Comparison of ENCODE assay signal across 19 cellular contexts in genomic region chr15:99976811-99977271, GRCh38.
DNase-seq lines count a peak whose midpoint lies in the region; ATAC-seq, FAIRE-seq and TF ChIP-seq lines count a peak whose summit lies in the region.
"Had no signal": no experiment of that assay in that cellular context is flagged by ENCODE, and none has a peak within 500 bp of the region (broad histone marks: within the 10 kb centered on the region; RNA-seq: fewer than 3 reads in every experiment).

No MANE protein-coding gene starts in this region.

- H2AFZ ChIP-seq in IMR-90 (replicated peaks; ENCODE audit: low read length, poor library complexity), result no peak overlapping the region
- no peak overlapping the region for H2AFZ ChIP-seq in astrocyte (ENCODE audit: low read depth, low read length)
- no peak overlapping the region for H2AFZ ChIP-seq in hepatocyte

- no peak overlapping the region for H4K91ac ChIP-seq in IMR-90 (ENCODE audit: insufficient read depth, low read depth, low read length)

- no peak overlapping the region for H2BK15ac ChIP-seq in IMR-90 (ENCODE audit: low read depth, low read length)

- H3K18ac ChIP-seq in IMR-90 (ENCODE audit: low read depth, low read length), result no peak overlapping the region

- CTCF ChIA-PET in IMR-90 (lab: Yijun Ruan, JAX), result no interaction called here

- TF ChIP-seq RAD21 in IMR-90 (IDR thresholded peaks at IDR 0.05; ENCODE audit: low read length), result no peak

- H3K9me2 ChIP-seq in hepatocyte (replicated peaks; ENCODE audit: insufficient read depth), result no peaks in the 10 kb centered on the region

- no peak overlapping the region for H3K4ac ChIP-seq in IMR-90 (ENCODE audit: low read depth, low read length)

- dilution Hi-C loops in IMR-90 (cut with HindIII; ENCODE audit: low sequenced_read_pairs, unreplicated experiment), result no loop called here

- H3K79me1 ChIP-seq in IMR-90 (ENCODE audit: low read depth in 1 of 2, low read length in 2 of 2), result no peaks in the 10 kb centered on the region

- no peak overlapping the region for H3K56ac ChIP-seq in IMR-90 (ENCODE audit: extremely low read depth, insufficient read depth, low read length)

- H4K20me1 ChIP-seq in IMR-90 (ENCODE audit: insufficient read depth, low read length), result no peaks in the 10 kb centered on the region
- H4K20me1 ChIP-seq in astrocyte (ENCODE audit: insufficient read depth, low read length), result no peaks in the 10 kb centered on the region
- no peaks in the 10 kb centered on the region for H4K20me1 ChIP-seq in hepatocyte (ENCODE audit: insufficient read depth, poor library complexity, severe bottlenecking)

- H3K4me2 ChIP-seq in IMR-90 (ENCODE audit: low read depth, low read length) (no peak overlapping the region), astrocyte (ENCODE audit: low read length) (no peak overlapping the region), hepatocyte (no peak overlapping the region)

- no peaks in the 10 kb centered on the region for H3K9me3 Mint-ChIP-seq in astrocyte (ENCODE audit: unreplicated experiment)
- H3K9me3 Mint-ChIP-seq: activated T-helper 1 cell treated with anti-CD3 and anti-CD28 coated beads, Interleukin-12 subunit alpha, Interleukin-12 subunit beta, Interleukin-2, Interleukin-4 antibody, amounts not matched to agents 30 ng/mL and 10 ng/mL and 1 ng/mL, durations not matched to agents 14 hours and 24 hours and 36 hours had no signal

- no peak for FAIRE-seq in astrocyte (lab: Jason Lieb, UNC)
- FAIRE-seq: GM12878, islet of Langerhans, TTC549 had no signal

- H3K4me3 ChIP-seq in IMR-90 (ENCODE audit: insufficient read depth, low read depth, low read length) (no peak overlapping the region), astrocyte (ENCODE audit: insufficient read depth, low read depth, low read length) (no peak overlapping the region), hepatocyte (no peak overlapping the region), skeletal muscle cell (ENCODE audit: low read depth, low read length) (no peak overlapping the region)
- H3K4me3 ChIP-seq: dorsolateral prefrontal cortex, gastroesophageal sphincter, GM12878, transverse colon had no signal

- H2BK5ac ChIP-seq in IMR-90 (ENCODE audit: low read depth, low read length, poor library complexity, severe bottlenecking), result no peak overlapping the region

- ATAC-seq in IMR-90 (ENCODE audit: low read depth), result no peak
- ATAC-seq: gastroesophageal sphincter, GM12878 had no signal

- in situ Hi-C loops in IMR-90 (cut with MboI; ENCODE audit: low sequenced_read_pairs), result no loop called here

- H4K5ac ChIP-seq in IMR-90 (ENCODE audit: low read depth, low read length), result no peak overlapping the region

- no peak overlapping the region for H4K8ac ChIP-seq in IMR-90 (ENCODE audit: low read depth in 2 of 2, low read length in 2 of 2)

- POLR2A ChIA-PET in IMR-90 (lab: Charles Lee; ENCODE audit: unreplicated experiment), result no interaction called here

- TF ChIP-seq POLR2A in IMR-90 (IDR thresholded peaks at IDR 0.05; ENCODE audit: low read depth, low read length), result no peak

- no peaks in the 10 kb centered on the region for H3K4me1 ChIP-seq in IMR-90 (ENCODE audit: control insufficient read depth, insufficient read depth, low read length)
- no peaks in the 10 kb centered on the region for H3K4me1 ChIP-seq in astrocyte (ENCODE audit: insufficient read depth, low read length)
- H3K4me1 ChIP-seq in hepatocyte (ENCODE audit: insufficient read depth), result no peaks in the 10 kb centered on the region
- H3K4me1 ChIP-seq: gastroesophageal sphincter, transverse colon had no signal

- H3K27ac Mint-ChIP-seq in astrocyte (ENCODE audit: unreplicated experiment), result no peak overlapping the region
- H3K27ac Mint-ChIP-seq: activated T-helper 1 cell treated with anti-CD3 and anti-CD28 coated beads, Interleukin-12 subunit alpha, Interleukin-12 subunit beta, Interleukin-2, Interleukin-4 antibody, amounts not matched to agents 30 ng/mL and 10 ng/mL and 1 ng/mL, durations not matched to agents 14 hours and 24 hours and 36 hours had no signal

- H3K36me3 ChIP-seq in IMR-90 (ENCODE audit: control insufficient read depth, insufficient read depth, low read length), result no peaks in the 10 kb centered on the region
- H3K36me3 ChIP-seq in astrocyte (ENCODE audit: insufficient read depth, low read length), result no peaks in the 10 kb centered on the region
- H3K36me3 ChIP-seq in hepatocyte (replicated peaks; ENCODE audit: insufficient read depth, low read depth), result no peaks in the 10 kb centered on the region
- H3K36me3 ChIP-seq: transverse colon had no signal

- no peak overlapping the region for H2AK5ac ChIP-seq in IMR-90 (ENCODE audit: low read depth, low read length)

- H3K14ac ChIP-seq in IMR-90 (replicated peaks; ENCODE audit: low read depth, low read length), result no peak overlapping the region

- 50% methylated on average over 4 of the region's 9 CpGs; no CpG with 5 or more reads in 1 of the 2 experiments for WGBS in IMR-90 (ENCODE audit: extremely low coverage in 2 of 2, insufficient read length in 1 of 2), 2 experiments
- 66% methylated on average over 9 of the region's 9 CpGs for WGBS in hepatocyte (ENCODE audit: low lambda C conversion rate, missing lambda C conversion rate)

- H3K36me3 Mint-ChIP-seq in astrocyte (ENCODE audit: low read depth, unreplicated experiment), result no peaks in the 10 kb centered on the region

- H3K27me3 ChIP-seq in IMR-90 (ENCODE audit: control insufficient read depth, insufficient read depth, low read length) (no peaks in the 10 kb centered on the region), astrocyte (ENCODE audit: insufficient read depth, low read length) (no peaks in the 10 kb centered on the region), hepatocyte (no peaks in the 10 kb centered on the region)
- H3K27me3 ChIP-seq: dorsolateral prefrontal cortex, gastroesophageal sphincter, transverse colon had no signal

- no peaks in the 10 kb centered on the region for H3K79me2 ChIP-seq in astrocyte (ENCODE audit: insufficient read depth, low read length)
- H3K79me2 ChIP-seq in hepatocyte, result no peaks in the 10 kb centered on the region

- peaks cover 29% of the 10 kb centered on the region for H3K27me3 Mint-ChIP-seq in astrocyte (ENCODE audit: low read depth, unreplicated experiment)

- no peak overlapping the region for H2BK120ac ChIP-seq in IMR-90 (ENCODE audit: low read depth, low read length)

- H3K9me3 ChIP-seq in IMR-90 (ENCODE audit: control insufficient read depth, insufficient read depth, low read length), result peaks cover 33% of the 10 kb centered on the region
- no peaks in the 10 kb centered on the region for H3K9me3 ChIP-seq in astrocyte (ENCODE audit: insufficient read depth, low read depth, low read length)
- no peaks in the 10 kb centered on the region for H3K9me3 ChIP-seq in hepatocyte (ENCODE audit: low read depth)
- H3K9me3 ChIP-seq: gastroesophageal sphincter, transverse colon had no signal

- H3K9ac ChIP-seq in IMR-90 (ENCODE audit: low read depth, low read length), result no peak overlapping the region
- H3K9ac ChIP-seq in astrocyte (ENCODE audit: low read length), result no peak overlapping the region

- TF ChIP-seq CTCF in IMR-90 (conservative IDR thresholded peaks at IDR 0.05; ENCODE audit: low read depth, low read length) (no peak), astrocyte (IDR thresholded peaks at IDR 0.05; ENCODE audit: insufficient read depth, low read depth, low read length) (no peak), hepatocyte (IDR thresholded peaks at IDR 0.05; ENCODE audit: poor library complexity) (no peak)

- DNase-seq in IMR-90, result peak; percentile 20
- DNase-seq in astrocyte (ENCODE audit: low read depth), result peak; percentile 66
- peak; percentile 43 for DNase-seq in hepatocyte (ENCODE audit: low spot score)
- DNase-seq in skeletal muscle cell (ENCODE audit: low read depth), result peak; percentile 41
- no peak for DNase-seq in CD1c-positive myeloid dendritic cell (ENCODE audit: extremely low spot score)
- DNase-seq in AG08396 (ENCODE audit: low spot score), result no peak
- DNase-seq in HK-2 (ENCODE audit: unreplicated experiment), result no peak
- DNase-seq: activated CD4-positive, alpha-beta T cell treated with anti-CD3 and anti-CD28 coated beads, Interleukin-2, amount 50 U/mL, for 48 hours; amygdala; dorsolateral prefrontal cortex; NCI-H1048; SIG-M5; stimulated activated CD4-positive, alpha-beta T cell treated with anti-CD3 and anti-CD28 coated beads, Interleukin-1b, Interleukin-23, amount 100 ng/mL, for 48 hours; transverse colon had no signal

- no peak overlapping the region for H3K4me3 Mint-ChIP-seq in astrocyte (ENCODE audit: unreplicated experiment)
- H3K4me3 Mint-ChIP-seq: activated T-helper 1 cell treated with anti-CD3 and anti-CD28 coated beads, Interleukin-12 subunit alpha, Interleukin-12 subunit beta, Interleukin-2, Interleukin-4 antibody, amounts not matched to agents 30 ng/mL and 10 ng/mL and 1 ng/mL, durations not matched to agents 14 hours and 24 hours and 36 hours had no signal

- intact Hi-C loops in IMR-90 (cut with micrococcal nuclease), result no loop called here

- no peak overlapping the region for H3K23ac ChIP-seq in IMR-90 (ENCODE audit: low read depth, low read length)

- no peaks in the 10 kb centered on the region for H3K4me1 Mint-ChIP-seq in astrocyte (ENCODE audit: low read depth, unreplicated experiment)

- H3K9me1 ChIP-seq in IMR-90 (ENCODE audit: insufficient read depth, low read length), result no peaks in the 10 kb centered on the region

- no TSS peak for BruUV-seq in IMR-90 (replicated peaks; lab: Mats Ljungman, UMichigan)

- H2BK20ac ChIP-seq in IMR-90 (ENCODE audit: low read depth, low read length), result no peak overlapping the region

- H3K27ac ChIP-seq in IMR-90 (ENCODE audit: insufficient read depth, low read length) (no peak overlapping the region), astrocyte (ENCODE audit: low read depth, low read length) (no peak overlapping the region), hepatocyte (no peak overlapping the region)
- H3K27ac ChIP-seq: dorsolateral prefrontal cortex, gastroesophageal sphincter, transverse colon had no signal

- H2AK9ac ChIP-seq in IMR-90 (replicated peaks; ENCODE audit: low read depth, low read length, poor library complexity), result no peak overlapping the region

TF ChIP-seq in IMR-90, 13 proteins besides CTCF, POLR2A, EP300 and RAD21:
- TF ChIP-seq RCOR1 (IDR thresholded peaks at IDR 0.05; ENCODE audit: insufficient replicate concordance, low read length), result no peak
- peak; percentile 41; the same call in 1 of the 2 replicates for TF ChIP-seq CEBPB (IDR thresholded peaks at IDR 0.05; ENCODE audit: low read depth, low read length)

Comparison
In these comparisons a context has a peak if more than half of its experiments do, and no peak if none do; other contexts are left out.
1. DNase-seq: peak in IMR-90 (single experiment), astrocyte (single experiment), hepatocyte (single experiment) and skeletal muscle cell (single experiment); none in CD1c-positive myeloid dendritic cell (single experiment), AG08396 (single experiment) and HK-2 (single experiment).